1 cellular context compared by ENCODE assay signal in the genomic region with DNA sequence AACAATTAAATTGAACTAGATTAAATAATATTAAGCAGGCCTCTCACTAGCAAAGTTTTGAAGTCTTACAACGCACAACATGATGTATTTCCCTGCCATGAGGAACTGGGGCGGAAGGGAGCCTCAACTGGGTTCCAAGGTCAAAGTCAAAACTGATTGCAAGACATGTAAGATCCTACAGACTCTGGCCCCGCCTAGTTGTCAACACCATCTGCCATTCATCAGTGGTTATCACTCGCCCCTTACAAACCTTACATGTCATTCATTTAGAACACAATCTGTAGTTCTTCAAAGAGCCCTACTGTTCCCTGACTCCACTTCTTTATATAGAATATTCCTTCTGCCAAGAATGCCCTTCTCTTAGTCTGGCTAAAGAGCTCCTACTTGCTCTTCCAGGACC.
TF ChIP-seq lines count a peak whose summit lies in the region.

No MANE protein-coding gene starts in this region.

TF ChIP-seq in HepG2, 621 proteins besides CTCF, POLR2A, EP300 and RAD21 (continued from another document):
- TF ChIP-seq, protein P1, sequence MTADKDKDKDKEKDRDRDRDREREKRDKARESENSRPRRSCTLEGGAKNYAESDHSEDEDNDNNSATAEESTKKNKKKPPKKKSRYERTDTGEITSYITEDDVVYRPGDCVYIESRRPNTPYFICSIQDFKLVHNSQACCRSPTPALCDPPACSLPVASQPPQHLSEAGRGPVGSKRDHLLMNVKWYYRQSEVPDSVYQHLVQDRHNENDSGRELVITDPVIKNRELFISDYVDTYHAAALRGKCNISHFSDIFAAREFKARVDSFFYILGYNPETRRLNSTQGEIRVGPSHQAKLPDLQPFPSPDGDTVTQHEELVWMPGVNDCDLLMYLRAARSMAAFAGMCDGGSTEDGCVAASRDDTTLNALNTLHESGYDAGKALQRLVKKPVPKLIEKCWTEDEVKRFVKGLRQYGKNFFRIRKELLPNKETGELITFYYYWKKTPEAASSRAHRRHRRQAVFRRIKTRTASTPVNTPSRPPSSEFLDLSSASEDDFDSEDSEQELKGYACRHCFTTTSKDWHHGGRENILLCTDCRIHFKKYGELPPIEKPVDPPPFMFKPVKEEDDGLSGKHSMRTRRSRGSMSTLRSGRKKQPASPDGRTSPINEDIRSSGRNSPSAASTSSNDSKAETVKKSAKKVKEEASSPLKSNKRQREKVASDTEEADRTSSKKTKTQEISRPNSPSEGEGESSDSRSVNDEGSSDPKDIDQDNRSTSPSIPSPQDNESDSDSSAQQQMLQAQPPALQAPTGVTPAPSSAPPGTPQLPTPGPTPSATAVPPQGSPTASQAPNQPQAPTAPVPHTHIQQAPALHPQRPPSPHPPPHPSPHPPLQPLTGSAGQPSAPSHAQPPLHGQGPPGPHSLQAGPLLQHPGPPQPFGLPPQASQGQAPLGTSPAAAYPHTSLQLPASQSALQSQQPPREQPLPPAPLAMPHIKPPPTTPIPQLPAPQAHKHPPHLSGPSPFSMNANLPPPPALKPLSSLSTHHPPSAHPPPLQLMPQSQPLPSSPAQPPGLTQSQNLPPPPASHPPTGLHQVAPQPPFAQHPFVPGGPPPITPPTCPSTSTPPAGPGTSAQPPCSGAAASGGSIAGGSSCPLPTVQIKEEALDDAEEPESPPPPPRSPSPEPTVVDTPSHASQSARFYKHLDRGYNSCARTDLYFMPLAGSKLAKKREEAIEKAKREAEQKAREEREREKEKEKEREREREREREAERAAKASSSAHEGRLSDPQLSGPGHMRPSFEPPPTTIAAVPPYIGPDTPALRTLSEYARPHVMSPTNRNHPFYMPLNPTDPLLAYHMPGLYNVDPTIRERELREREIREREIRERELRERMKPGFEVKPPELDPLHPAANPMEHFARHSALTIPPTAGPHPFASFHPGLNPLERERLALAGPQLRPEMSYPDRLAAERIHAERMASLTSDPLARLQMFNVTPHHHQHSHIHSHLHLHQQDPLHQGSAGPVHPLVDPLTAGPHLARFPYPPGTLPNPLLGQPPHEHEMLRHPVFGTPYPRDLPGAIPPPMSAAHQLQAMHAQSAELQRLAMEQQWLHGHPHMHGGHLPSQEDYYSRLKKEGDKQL (CRISPR knock-in tag; IDR thresholded peaks at IDR 0.05; ENCODE audit: low read depth), result no peak
- TF ChIP-seq ZNF263 (CRISPR knock-in tag; IDR thresholded peaks at IDR 0.05) (no peak), HNF4G (IDR thresholded peaks at IDR 0.05; ENCODE audit: borderline replicate concordance, low read depth, low read length) (0 out of 2 replicates have a peak, but pooled peaks have one; percentile 13), HNF4G (CRISPR knock-in tag; IDR thresholded peaks at IDR 0.05; ENCODE audit: borderline replicate concordance, low read depth) (no peak), FOXA3 (CRISPR knock-in tag; IDR thresholded peaks at IDR 0.05) (0 out of 2 replicates have a peak, but pooled peaks have one; percentile 28), ERF (CRISPR knock-in tag; IDR thresholded peaks at IDR 0.05) (no peak), KDM5B (CRISPR knock-in tag; IDR thresholded peaks at IDR 0.05; ENCODE audit: borderline replicate concordance) (no peak), SIN3B (IDR thresholded peaks at IDR 0.05; ENCODE audit: low read length) (no peak), NFYB (CRISPR knock-in tag; IDR thresholded peaks at IDR 0.05) (no peak), ZNF570 (CRISPR knock-in tag; IDR thresholded peaks at IDR 0.05; ENCODE audit: borderline replicate concordance) (no peak), GATAD2A (CRISPR knock-in tag; IDR thresholded peaks at IDR 0.05) (0 out of 2 replicates have a peak, but pooled peaks have one; percentile 18), STAG1 (CRISPR knock-in tag; IDR thresholded peaks at IDR 0.05) (no peak)
- TF ChIP-seq, protein P2, sequence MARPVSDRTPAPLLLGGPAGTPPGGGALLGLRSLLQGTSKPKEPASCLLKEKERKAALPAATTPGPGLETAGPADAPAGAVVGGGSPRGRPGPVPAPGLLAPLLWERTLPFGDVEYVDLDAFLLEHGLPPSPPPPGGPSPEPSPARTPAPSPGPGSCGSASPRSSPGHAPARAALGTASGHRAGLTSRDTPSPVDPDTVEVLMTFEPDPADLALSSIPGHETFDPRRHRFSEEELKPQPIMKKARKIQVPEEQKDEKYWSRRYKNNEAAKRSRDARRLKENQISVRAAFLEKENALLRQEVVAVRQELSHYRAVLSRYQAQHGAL (CRISPR knock-in tag; IDR thresholded peaks at IDR 0.05; ENCODE audit: not compliant biosample characterization), result no peak
- TF ChIP-seq, protein P3, sequence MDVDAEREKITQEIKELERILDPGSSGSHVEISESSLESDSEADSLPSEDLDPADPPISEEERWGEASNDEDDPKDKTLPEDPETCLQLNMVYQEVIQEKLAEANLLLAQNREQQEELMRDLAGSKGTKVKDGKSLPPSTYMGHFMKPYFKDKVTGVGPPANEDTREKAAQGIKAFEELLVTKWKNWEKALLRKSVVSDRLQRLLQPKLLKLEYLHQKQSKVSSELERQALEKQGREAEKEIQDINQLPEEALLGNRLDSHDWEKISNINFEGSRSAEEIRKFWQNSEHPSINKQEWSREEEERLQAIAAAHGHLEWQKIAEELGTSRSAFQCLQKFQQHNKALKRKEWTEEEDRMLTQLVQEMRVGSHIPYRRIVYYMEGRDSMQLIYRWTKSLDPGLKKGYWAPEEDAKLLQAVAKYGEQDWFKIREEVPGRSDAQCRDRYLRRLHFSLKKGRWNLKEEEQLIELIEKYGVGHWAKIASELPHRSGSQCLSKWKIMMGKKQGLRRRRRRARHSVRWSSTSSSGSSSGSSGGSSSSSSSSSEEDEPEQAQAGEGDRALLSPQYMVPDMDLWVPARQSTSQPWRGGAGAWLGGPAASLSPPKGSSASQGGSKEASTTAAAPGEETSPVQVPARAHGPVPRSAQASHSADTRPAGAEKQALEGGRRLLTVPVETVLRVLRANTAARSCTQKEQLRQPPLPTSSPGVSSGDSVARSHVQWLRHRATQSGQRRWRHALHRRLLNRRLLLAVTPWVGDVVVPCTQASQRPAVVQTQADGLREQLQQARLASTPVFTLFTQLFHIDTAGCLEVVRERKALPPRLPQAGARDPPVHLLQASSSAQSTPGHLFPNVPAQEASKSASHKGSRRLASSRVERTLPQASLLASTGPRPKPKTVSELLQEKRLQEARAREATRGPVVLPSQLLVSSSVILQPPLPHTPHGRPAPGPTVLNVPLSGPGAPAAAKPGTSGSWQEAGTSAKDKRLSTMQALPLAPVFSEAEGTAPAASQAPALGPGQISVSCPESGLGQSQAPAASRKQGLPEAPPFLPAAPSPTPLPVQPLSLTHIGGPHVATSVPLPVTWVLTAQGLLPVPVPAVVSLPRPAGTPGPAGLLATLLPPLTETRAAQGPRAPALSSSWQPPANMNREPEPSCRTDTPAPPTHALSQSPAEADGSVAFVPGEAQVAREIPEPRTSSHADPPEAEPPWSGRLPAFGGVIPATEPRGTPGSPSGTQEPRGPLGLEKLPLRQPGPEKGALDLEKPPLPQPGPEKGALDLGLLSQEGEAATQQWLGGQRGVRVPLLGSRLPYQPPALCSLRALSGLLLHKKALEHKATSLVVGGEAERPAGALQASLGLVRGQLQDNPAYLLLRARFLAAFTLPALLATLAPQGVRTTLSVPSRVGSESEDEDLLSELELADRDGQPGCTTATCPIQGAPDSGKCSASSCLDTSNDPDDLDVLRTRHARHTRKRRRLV (CRISPR knock-in tag; IDR thresholded peaks at IDR 0.05), result no peak
- TF ChIP-seq, protein P4, sequence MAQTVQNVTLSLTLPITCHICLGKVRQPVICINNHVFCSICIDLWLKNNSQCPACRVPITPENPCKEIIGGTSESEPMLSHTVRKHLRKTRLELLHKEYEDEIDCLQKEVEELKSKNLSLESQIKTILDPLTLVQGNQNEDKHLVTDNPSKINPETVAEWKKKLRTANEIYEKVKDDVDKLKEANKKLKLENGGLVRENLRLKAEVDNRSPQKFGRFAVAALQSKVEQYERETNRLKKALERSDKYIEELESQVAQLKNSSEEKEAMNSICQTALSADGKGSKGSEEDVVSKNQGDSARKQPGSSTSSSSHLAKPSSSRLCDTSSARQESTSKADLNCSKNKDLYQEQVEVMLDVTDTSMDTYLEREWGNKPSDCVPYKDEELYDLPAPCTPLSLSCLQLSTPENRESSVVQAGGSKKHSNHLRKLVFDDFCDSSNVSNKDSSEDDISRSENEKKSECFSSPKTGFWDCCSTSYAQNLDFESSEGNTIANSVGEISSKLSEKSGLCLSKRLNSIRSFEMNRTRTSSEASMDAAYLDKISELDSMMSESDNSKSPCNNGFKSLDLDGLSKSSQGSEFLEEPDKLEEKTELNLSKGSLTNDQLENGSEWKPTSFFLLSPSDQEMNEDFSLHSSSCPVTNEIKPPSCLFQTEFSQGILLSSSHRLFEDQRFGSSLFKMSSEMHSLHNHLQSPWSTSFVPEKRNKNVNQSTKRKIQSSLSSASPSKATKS (CRISPR knock-in tag; IDR thresholded peaks at IDR 0.05), result no peak
